In genomic region chr6:135880066-135880972, GRCh38 we compare ENCODE assay signal across 9 cellular contexts. TPM values are rescaled to one million over a fixed set of nuclear protein-coding genes. Genes with fewer than 3 reads are reported as not detected.
A peak's percentile ranks its signal among the peaks of the same experiment; 100 is the strongest.
DNase-seq lines count a peak whose midpoint lies in the region; ATAC-seq and TF ChIP-seq lines count a peak whose summit lies in the region.
"Had no signal": no experiment of that assay in that cellular context is flagged by ENCODE, and none has a peak within 500 bp of the region (broad histone marks: within the 10 kb centered on the region; RNA-seq: fewer than 3 reads in every experiment).

No MANE protein-coding gene starts in this region.

- H3K79me2 ChIP-seq in SK-N-SH (ENCODE audit: insufficient read depth) = no peaks in the 10 kb centered on the region

- no peaks in the 10 kb centered on the region; a peak in 1 of 4 replicates for H3K4me1 ChIP-seq in SK-N-SH (ENCODE audit: control insufficient read depth in 1 of 2, insufficient read depth in 2 of 2, low read depth in 1 of 2, low read length in 1 of 2)
- H3K4me1 ChIP-seq in naive thymus-derived CD4-positive, alpha-beta T cell (ENCODE audit: control insufficient read depth in 2 of 2, insufficient read depth in 2 of 2, low read length in 2 of 2) = peaks cover 16 to 37% of the 10 kb centered on the region in 2 donors

- TF ChIP-seq CTCF in SK-N-SH (IDR thresholded peaks at IDR 0.05) = no peak

- CTCF ChIA-PET in SK-N-SH (lab: Yijun Ruan, JAX) = no interaction called here
- CTCF ChIA-PET in naive thymus-derived CD4-positive, alpha-beta T cell (lab: Charles Lee) = interaction anchor here (0.6 to 1.5 kb wide), 3 partner anchors 17 to 29 kb away, joined by 3 to 6 read pairs (median 5); no protein-coding TSS in a partner anchor

- H3K4me1 Mint-ChIP-seq in naive thymus-derived CD4-positive, alpha-beta T cell = peaks cover 31 to 90% (median 79%) of the 10 kb centered on the region in 7 donors

- intact Hi-C loops in naive thymus-derived CD4-positive, alpha-beta T cell (cut with micrococcal nuclease) = loop anchor here (1.0 to 10.0 kb wide), 15 partner anchors 17 to 1928 kb away; partner anchors contain the start of genes AHI1 (in 1 of the 2), BCLAF1 (in 1 of the 2), PDE7B (in 1 of the 2) and TBPL1 (in 1 of the 2)

- TF ChIP-seq EP300 in SK-N-SH (IDR thresholded peaks at IDR 0.05; ENCODE audit: borderline replicate concordance in 1 of 2, low read depth in 1 of 2, low read length in 1 of 2) = no peak

- 87% methylated on average over 7 of the region's 7 CpGs for WGBS in SK-N-SH (ENCODE audit: low lambda C conversion rate)

- H3K36me3 ChIP-seq in SK-N-SH (replicated peaks in 1 of 2; ENCODE audit: control insufficient read depth in 1 of 2, insufficient read depth in 2 of 2, low read length in 1 of 2) = no peaks in the 10 kb centered on the region
- H3K36me3 ChIP-seq in naive thymus-derived CD4-positive, alpha-beta T cell (ENCODE audit: control insufficient read depth in 2 of 3, insufficient read depth in 3 of 3, low read length in 3 of 3) = no peaks in the 10 kb centered on the region

- no peak for TF ChIP-seq RAD21 in SK-N-SH (IDR thresholded peaks at IDR 0.05; ENCODE audit: low read length)

- H3F3A ChIP-seq in SK-N-SH (replicated peaks; ENCODE audit: insufficient read depth) = no peaks in the 10 kb centered on the region

- H3K9me2 ChIP-seq in SK-N-SH = no peaks in the 10 kb centered on the region

- POLR2A ChIA-PET in SK-N-SH (lab: Yijun Ruan, JAX) = no interaction called here
- POLR2A ChIA-PET in naive thymus-derived CD4-positive, alpha-beta T cell (lab: Charles Lee) = interaction anchor here (0.5 to 5.0 kb wide), 8 partner anchors 14 to 1494 kb away, joined by 3 to 27 read pairs (median 7); partner anchors contain the start of genes BCLAF1 and PDE7B

- no peaks in the 10 kb centered on the region for H4K20me1 ChIP-seq in SK-N-SH (ENCODE audit: insufficient read depth)

- peak overlapping the region; percentile 66; the same call in 1 of the 2 replicates for H2AFZ ChIP-seq in SK-N-SH (ENCODE audit: low read depth)

- peaks cover 0 to 22% (median 0%) of the 10 kb centered on the region in 5 donors for H3K36me3 Mint-ChIP-seq in naive thymus-derived CD4-positive, alpha-beta T cell

- no peak for DNase-seq in SK-N-SH
- DNase-seq in T-helper 9 cell = peak; percentile 4
- peak; percentile 69 for DNase-seq in central memory CD4-positive, alpha-beta T cell
- DNase-seq in naive thymus-derived CD4-positive, alpha-beta T cell = peak in 8 of 9 donors; percentile 52 to 86 (median 79)
- no peak for DNase-seq in RKO (ENCODE audit: low spot score)
- no peak for DNase-seq in NCI-H1092 treated with DMSO at 0.1 percent for 48 hours (lab: John Stamatoyannopoulos, UW)

- H3K9ac ChIP-seq in SK-N-SH = no peak overlapping the region

- H3K4me3 Mint-ChIP-seq in naive thymus-derived CD4-positive, alpha-beta T cell = peak overlapping the region; percentile 81 to 94 (median 86)

- H3K4me3 ChIP-seq in SK-N-SH (ENCODE audit: low read depth in 2 of 2, low read length in 1 of 2) = no peak overlapping the region
- H3K4me3 ChIP-seq in naive thymus-derived CD4-positive, alpha-beta T cell (ENCODE audit: low read length) = peak overlapping the region; percentile 40

- no peaks in the 10 kb centered on the region for H3K9me3 ChIP-seq in SK-N-SH
- no peaks in the 10 kb centered on the region for H3K9me3 ChIP-seq in naive thymus-derived CD4-positive, alpha-beta T cell (ENCODE audit: control insufficient read depth in 2 of 3, low read length in 3 of 3)

- H3K27ac Mint-ChIP-seq in naive thymus-derived CD4-positive, alpha-beta T cell = peak overlapping the region; percentile 94 to 99 (median 98)

- H3K27ac ChIP-seq in SK-N-SH (ENCODE audit: low read depth in 2 of 2, low read length in 1 of 2) = no peak overlapping the region
- H3K27ac ChIP-seq in naive thymus-derived CD4-positive, alpha-beta T cell (ENCODE audit: low read depth, low read length) = peak overlapping the region; percentile 90
- H3K27ac ChIP-seq: C4-2B had no signal

- peaks cover 0 to 2% (median 0%) of the 10 kb centered on the region in 11 donors for H3K9me3 Mint-ChIP-seq in naive thymus-derived CD4-positive, alpha-beta T cell

- ATAC-seq in SK-N-SH treated with all-trans-retinoic acid at 6 μM for 48 hours (no peak), HG03135 (IDR thresholded peaks at IDR 0.05; ENCODE audit: unreplicated experiment) (peak; percentile 92)
- peak; percentile 95 for ATAC-seq in naive thymus-derived CD4-positive, alpha-beta T cell

- H3K27me3 Mint-ChIP-seq in naive thymus-derived CD4-positive, alpha-beta T cell = no peaks in the 10 kb centered on the region

- H3K27me3 ChIP-seq in SK-N-SH (ENCODE audit: insufficient read depth) = no peaks in the 10 kb centered on the region
- no peaks in the 10 kb centered on the region for H3K27me3 ChIP-seq in naive thymus-derived CD4-positive, alpha-beta T cell (ENCODE audit: control insufficient read depth in 2 of 2, insufficient read depth in 2 of 2, low read length in 2 of 2)

- peak overlapping the region; percentile 10; the same call in 1 of the 2 replicates for H3K4me2 ChIP-seq in SK-N-SH

TF ChIP-seq in SK-N-SH, 30 proteins besides CTCF, POLR2A, EP300 and RAD21:
- TF ChIP-seq NRF1 (IDR thresholded peaks at IDR 0.05; ENCODE audit: low read depth, low read length) (no peak), FOSL2 (IDR thresholded peaks at IDR 0.05; ENCODE audit: borderline replicate concordance, low read depth) (no peak), GATA2 (CRISPR knock-in tag; IDR thresholded peaks at IDR 0.05) (no peak), RCOR1 (IDR thresholded peaks at IDR 0.05; ENCODE audit: low read length) (no peak), SIN3A (IDR thresholded peaks at IDR 0.05; ENCODE audit: borderline replicate concordance, low read depth, low read length) (no peak), POLR2AphosphoS5 (IDR thresholded peaks at IDR 0.05; ENCODE audit: low read depth, low read length) (no peak)

TF ChIP-seq in SK-N-SH treated with all-trans-retinoic acid at 6 μM for 48 hours, 23 proteins besides CTCF, POLR2A, EP300 and RAD21 (continues in another document):
- no peak for TF ChIP-seq ISL1 (CRISPR knock-in tag; IDR thresholded peaks at IDR 0.05)
- no peak for TF ChIP-seq CSRNP3 (CRISPR knock-in tag; IDR thresholded peaks at IDR 0.05)
- no peak for TF ChIP-seq SNAI2 (CRISPR knock-in tag; IDR thresholded peaks at IDR 0.05)
- TF ChIP-seq ZC3H10 (CRISPR knock-in tag; IDR thresholded peaks at IDR 0.05) = no peak
- no peak for TF ChIP-seq GLIS3 (CRISPR knock-in tag; IDR thresholded peaks at IDR 0.05)
- TF ChIP-seq TCF4 (CRISPR knock-in tag; IDR thresholded peaks at IDR 0.05; ENCODE audit: borderline replicate concordance) = no peak
- no peak for TF ChIP-seq ARNTL (CRISPR knock-in tag; IDR thresholded peaks at IDR 0.05; ENCODE audit: borderline replicate concordance, low read depth)
- no peak for TF ChIP-seq BACH2 (CRISPR knock-in tag; IDR thresholded peaks at IDR 0.05; ENCODE audit: borderline replicate concordance)
- no peak for TF ChIP-seq TSHZ2 (CRISPR knock-in tag; IDR thresholded peaks at IDR 0.05)
- TF ChIP-seq ESRRG (CRISPR knock-in tag; IDR thresholded peaks at IDR 0.05) = no peak

RNA-seq across cellular contexts. Expression of gene PDE7B, which starts 28.8 kb away (rescaled TPM):
- polyA plus RNA-seq in SK-N-SH (2012; rRNA removed) = 1.9 and 2.2 TPM in 2 replicates
- 1.8 and 2.1 TPM in 2 replicates for polyA plus RNA-seq in SK-N-SH (2012; cell fraction: cytosol; rRNA removed)
- 2.7 and 3.0 TPM in 2 replicates for polyA plus RNA-seq in SK-N-SH (2012; cell fraction: nucleus; rRNA removed)
- total RNA-seq in naive thymus-derived CD4-positive, alpha-beta T cell = 10 to 100 TPM in 1 of 5 experiments, 1 to 10 TPM in 2, under 1 TPM in 2; 0.37 to 18.7 (median 1.7) TPM
- under 1 TPM; 0.75 to 0.83 TPM for polyA plus RNA-seq in naive thymus-derived CD4-positive, alpha-beta T cell

Comparison
In these comparisons a context has a peak if more than half of its experiments do, and no peak if none do; other contexts are left out.
1. DNase-seq: peak in T-helper 9 cell (single experiment), central memory CD4-positive, alpha-beta T cell (single experiment) and naive thymus-derived CD4-positive, alpha-beta T cell (8 of 9); none in SK-N-SH (single experiment), RKO (single experiment) and NCI-H1092 treated with DMSO at 0.1 percent for 48 hours (single experiment).